8 cellular contexts compared by ENCODE assay signal in the genomic region with DNA sequence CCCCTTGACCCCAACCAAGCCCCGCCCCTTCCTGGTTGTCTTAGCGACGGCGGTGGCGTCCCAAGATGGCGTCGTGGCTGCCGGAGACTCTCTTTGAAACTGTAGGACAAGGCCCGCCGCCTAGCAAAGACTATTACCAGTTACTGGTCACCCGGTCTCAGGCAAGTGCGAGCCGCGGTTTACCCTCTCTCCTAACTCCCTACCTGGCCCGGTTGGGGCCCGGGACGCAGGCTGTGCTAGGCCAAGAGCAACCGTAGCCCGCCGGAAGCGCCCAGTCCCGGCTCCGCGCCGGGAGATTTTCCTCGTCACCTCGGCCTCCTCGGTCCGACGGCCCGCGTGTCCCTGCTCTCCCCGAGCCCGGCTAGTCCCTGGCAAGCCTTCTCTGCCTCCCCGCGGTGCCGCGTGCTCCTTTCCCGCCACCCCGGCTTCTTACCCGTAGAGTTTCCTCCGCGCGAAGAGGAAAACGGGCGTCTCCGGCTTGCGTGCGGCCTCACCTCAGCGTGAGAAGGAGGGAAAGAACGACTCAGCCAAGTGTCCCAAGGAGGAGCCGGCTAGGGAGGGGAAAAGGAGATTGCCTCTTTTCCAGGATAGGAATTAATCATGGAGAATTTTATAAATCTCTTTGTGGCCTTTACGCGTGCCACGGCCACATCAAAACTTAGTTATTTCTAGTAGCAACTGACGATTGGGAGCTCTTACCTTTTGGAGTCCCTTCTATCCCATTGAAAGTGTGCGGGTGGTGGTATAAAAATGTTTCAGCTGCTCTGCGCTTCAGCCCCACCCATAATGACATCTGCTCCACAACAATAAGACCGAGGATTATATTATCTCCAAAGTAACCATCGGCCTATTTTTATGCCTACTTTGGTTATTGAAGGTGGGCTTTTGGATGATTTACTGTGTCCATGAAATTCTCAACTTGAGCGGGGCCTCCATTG. TPM values are rescaled to one million over a fixed set of nuclear protein-coding genes. Genes with fewer than 3 reads are reported as not detected.
DNase-seq lines count a peak whose midpoint lies in the region; FAIRE-seq and TF ChIP-seq lines count a peak whose summit lies in the region.

A gene with protein sequence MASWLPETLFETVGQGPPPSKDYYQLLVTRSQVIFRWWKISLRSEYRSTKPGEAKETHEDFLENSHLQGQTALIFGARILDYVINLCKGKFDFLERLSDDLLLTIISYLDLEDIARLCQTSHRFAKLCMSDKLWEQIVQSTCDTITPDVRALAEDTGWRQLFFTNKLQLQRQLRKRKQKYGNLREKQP (plus strand): TSS at position 55 of the 938 bp plus-strand sequence. CDS start 11 bp downstream, at position 66.

- TF ChIP-seq CTCF in HFFc6 (IDR thresholded peaks at IDR 0.05) (no peak), spleen (IDR thresholded peaks at IDR 0.05 in 8 of 11, conservative IDR thresholded peaks at IDR 0.05 in 3 of 11) (no peak)

- peak within 1 kb of the TSS; percentile 96 to 100 (median 100) for H3K4me3 ChIP-seq in spleen

- H3K4me1 Mint-ChIP-seq in HFFc6 (ENCODE audit: low read depth), result peaks cover 46% of the 10 kb centered on the region

- WGBS in spleen, 5 donors, result 2 to 3% (median 2%) methylated on average over 44 to 61 of the region's 61 CpGs

- peaks cover 10% of the 10 kb centered on the region for H3K36me3 Mint-ChIP-seq in HFFc6 (ENCODE audit: low read depth)

- H3K4me1 ChIP-seq in spleen, result peaks cover 14 to 51% (median 40%) of the 10 kb centered on the region in 6 donors

- peak within 1 kb of the TSS; percentile 93 to 99 (median 98) for H3K27ac ChIP-seq in spleen

- TF ChIP-seq POLR2A in GM12891 (IDR thresholded peaks at IDR 0.05; ENCODE audit: low read depth, low read length) (no peak), spleen (IDR thresholded peaks at IDR 0.05) (no peak)

- no peaks in the 10 kb centered on the region for H3K9me3 ChIP-seq in spleen

- peak; percentile 69 for FAIRE-seq in GM12891 (lab: Jason Lieb, UNC)

- no peaks in the 10 kb centered on the region for H3K27me3 ChIP-seq in spleen (replicated peaks in 1 of 7)

- DNase-seq in GM12891 (ENCODE audit: insufficient read length, low spot score), result peak; percentile 76
- peak; percentile 60 for DNase-seq in HFFc6
- DNase-seq in NAMALWA (ENCODE audit: low spot score), result peak; percentile 91
- peak; percentile 58 to 93 for DNase-seq in SW 1271 (lab: John Stamatoyannopoulos, UW)
- DNase-seq in astrocyte of the hippocampus (ENCODE audit: low read depth, low spot score), result peak; percentile 94
- DNase-seq in iPS-NIHi11 (ENCODE audit: low spot score), result peak; percentile 81
- peak; percentile 96 for DNase-seq in spleen
- DNase-seq in HT-29 (ENCODE audit: low spot score), result no peak

- H3K27me3 Mint-ChIP-seq in HFFc6 (ENCODE audit: insufficient read depth), result peaks cover 3% of the 10 kb centered on the region

- intact Hi-C loops in spleen (cut with DNase I; ENCODE audit: low total_unique reads), result no loop called here

- peak within 1 kb of the TSS; percentile 99 for H3K4me3 Mint-ChIP-seq in HFFc6

- H3K36me3 ChIP-seq in spleen, result peaks cover 0 to 9% (median 0%) of the 10 kb centered on the region in 6 donors

- H3K27ac Mint-ChIP-seq in HFFc6, result peak within 1 kb of the TSS; percentile 99

- H3K9me3 Mint-ChIP-seq in HFFc6, result no peaks in the 10 kb centered on the region

TF ChIP-seq in GM12891, 5 proteins besides CTCF, POLR2A, EP300 and RAD21:
- no peak for TF ChIP-seq POU2F2 (IDR thresholded peaks at IDR 0.05; ENCODE audit: low read depth, low read length)
- TF ChIP-seq POLR2AphosphoS5 (IDR thresholded peaks at IDR 0.05; ENCODE audit: low read depth, low read length), result no peak
- TF ChIP-seq SPI1 (IDR thresholded peaks at IDR 0.05; ENCODE audit: low read depth, low read length), result no peak
- TF ChIP-seq TAF1 (IDR thresholded peaks at IDR 0.05; ENCODE audit: low read depth, low read length), result no peak
- no peak for TF ChIP-seq PAX5 (IDR thresholded peaks at IDR 0.05; ENCODE audit: insufficient read depth, low read length, severe bottlenecking)

RNA-seq across cellular contexts. Expression of the gene that starts here (rescaled TPM):
- polyA plus RNA-seq in GM12891 (2012; ENCODE audit: low read depth, missing spikeins), result 0.87 TPM
- 1 to 10 TPM; 1.3 to 2.9 (median 2.4) TPM for total RNA-seq in HFFc6 (2021; fragmentation: NEBNext Ultra II Directional; extraction: Animal tissue kit (Norgen Biotek cat#: 25700))
- 1 to 10 TPM in 5 of 7 donors, under 1 TPM in 2; 0.54 to 2.6 (median 1.5) TPM for total RNA-seq in spleen
- polyA plus RNA-seq in spleen, result under 1 TPM; 0.36 to 0.59 (median 0.38) TPM
- 0.48 and 0.81 TPM in 2 replicates for total RNA-seq in HT-29 (2014; rRNA removed; shearing (Covaris generic))
